8 cellular contexts compared by ENCODE assay signal in the genomic region with DNA sequence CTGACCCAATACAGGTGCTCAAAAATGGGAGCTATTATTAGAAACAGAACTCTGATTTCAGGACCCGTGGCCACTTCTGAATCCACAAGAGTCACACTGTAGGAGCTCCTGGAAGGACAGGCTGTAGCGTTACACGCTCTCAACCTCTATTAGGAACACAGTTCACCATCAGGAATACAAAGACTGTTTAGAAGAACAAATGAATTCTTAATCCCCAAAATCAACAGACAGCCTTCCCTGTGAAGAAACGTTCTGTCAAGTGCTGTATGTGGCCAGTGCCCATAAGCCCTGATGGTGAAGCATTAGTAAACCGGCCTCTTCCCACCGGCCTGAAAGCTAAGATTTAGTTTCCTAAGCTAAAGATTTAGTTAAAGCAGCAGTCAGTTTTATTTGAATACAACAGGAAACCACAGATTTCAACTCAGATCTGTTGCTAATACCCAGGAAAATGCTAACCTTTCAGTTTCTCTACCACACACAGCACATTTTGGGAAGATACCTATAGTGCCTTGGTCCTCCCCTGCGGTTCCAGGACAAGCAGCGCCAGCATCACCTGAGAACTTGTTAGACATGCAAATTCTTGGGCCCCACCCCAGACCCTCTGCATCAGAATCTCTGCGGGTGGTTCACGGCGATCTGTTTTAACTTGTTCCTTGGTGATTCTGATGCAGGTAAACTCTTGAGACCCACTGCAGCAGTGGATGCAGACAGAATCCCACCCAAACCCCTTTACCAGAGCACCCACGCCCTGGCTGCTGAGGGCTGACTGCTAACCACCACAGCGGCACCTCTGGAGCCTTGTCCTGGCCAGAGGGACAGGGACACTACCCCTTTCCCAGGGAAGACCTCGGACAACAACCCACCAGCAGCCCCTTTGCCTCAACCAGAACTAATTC. TPM values are rescaled to one million over a fixed set of nuclear protein-coding genes. Genes with fewer than 3 reads are reported as not detected.
DNase-seq lines count a peak whose midpoint lies in the region; ATAC-seq and TF ChIP-seq lines count a peak whose summit lies in the region.

No MANE protein-coding gene starts in this region.

- no peaks in the 10 kb centered on the region for H3K27me3 Mint-ChIP-seq in activated CD4-positive, alpha-beta memory T cell treated with anti-CD3 and anti-CD28 coated beads for 36 hours

- TF ChIP-seq CTCF in osteoblast (IDR thresholded peaks at IDR 0.05; ENCODE audit: extremely low read depth, low read depth, low read length): no peak

- no peak overlapping the region for H3K4me3 Mint-ChIP-seq in activated CD4-positive, alpha-beta memory T cell treated with anti-CD3 and anti-CD28 coated beads for 36 hours

- POLR2A ChIA-PET in activated CD4-positive, alpha-beta memory T cell treated with anti-CD3 and anti-CD28 coated beads for 36 hours (lab: Charles Lee): no interaction called here

- H3K79me2 ChIP-seq in osteoblast (ENCODE audit: insufficient read depth, low read length): no peaks in the 10 kb centered on the region

- no peaks in the 10 kb centered on the region for H3K36me3 Mint-ChIP-seq in activated CD4-positive, alpha-beta memory T cell treated with anti-CD3 and anti-CD28 coated beads for 36 hours

- H3K9me3 ChIP-seq in osteoblast (ENCODE audit: low read depth, low read length): no peaks in the 10 kb centered on the region

- no peak overlapping the region for H3K4me3 ChIP-seq in osteoblast (ENCODE audit: insufficient read depth, low read length)

- peak; percentile 66 for ATAC-seq in HG02798 (IDR thresholded peaks at IDR 0.05; ENCODE audit: poor library complexity, unreplicated experiment)

- peak; percentile 25 for DNase-seq in activated CD4-positive, alpha-beta T cell treated with anti-CD3 and anti-CD28 coated beads for 48 hours
- no peak for DNase-seq in activated CD4-positive, alpha-beta T cell treated with anti-CD3 and anti-CD28 coated beads, Interleukin-2, amount 50 U/mL, for 1 hour
- peak; percentile 47 for DNase-seq in activated CD4-positive, alpha-beta memory T cell treated with anti-CD3 and anti-CD28 coated beads for 36 hours
- peak; percentile 11 for DNase-seq in osteoblast (ENCODE audit: insufficient read length, low spot score, missing footprints)
- DNase-seq in midbrain (lab: John Stamatoyannopoulos, UW): no peak
- DNase-seq in HCEC 1CT: no peak
- DNase-seq in nucleus accumbens (lab: John Stamatoyannopoulos, UW): no peak

- H3K27me3 ChIP-seq in osteoblast (ENCODE audit: insufficient read depth, low read length): no peaks in the 10 kb centered on the region

- intact Hi-C loops in activated CD4-positive, alpha-beta memory T cell treated with anti-CD3 and anti-CD28 coated beads for 36 hours (cut with micrococcal nuclease): loop anchor here (5.0 kb wide), 1 partner anchor 56 kb away; a partner anchor contains a TSS

- H3K9me3 Mint-ChIP-seq in activated CD4-positive, alpha-beta memory T cell treated with anti-CD3 and anti-CD28 coated beads for 36 hours: no peaks in the 10 kb centered on the region

- no peak overlapping the region for H3K27ac Mint-ChIP-seq in activated CD4-positive, alpha-beta memory T cell treated with anti-CD3 and anti-CD28 coated beads for 36 hours

- H3K4me1 Mint-ChIP-seq in activated CD4-positive, alpha-beta memory T cell treated with anti-CD3 and anti-CD28 coated beads for 36 hours (ENCODE audit: low read depth): peaks cover 35% of the 10 kb centered on the region

- no peaks in the 10 kb centered on the region for H4K20me1 ChIP-seq in osteoblast (ENCODE audit: insufficient read depth, low read length)

- no peak overlapping the region for H2AFZ ChIP-seq in osteoblast (ENCODE audit: low read length)

- no peak overlapping the region for H3K4me2 ChIP-seq in osteoblast (ENCODE audit: insufficient read depth, low read length)

- CTCF ChIA-PET in activated CD4-positive, alpha-beta memory T cell treated with anti-CD3 and anti-CD28 coated beads for 36 hours (lab: Charles Lee): interaction anchor here (0.7 to 0.9 kb wide), 2 partner anchors 18 to 82 kb away, joined by 3 read pairs; no protein-coding TSS in a partner anchor

- H3K36me3 ChIP-seq in osteoblast (ENCODE audit: insufficient read depth, low read length): no peaks in the 10 kb centered on the region

- H3K4me1 ChIP-seq in osteoblast (ENCODE audit: insufficient read depth, low read length): peaks cover 15% of the 10 kb centered on the region

- no peak overlapping the region for H3K27ac ChIP-seq in osteoblast (ENCODE audit: low read depth, low read length)

RNA-seq across cellular contexts. Expression of a gene that starts 33.4 kb away (rescaled TPM):
- 10 to 100 TPM; 15.7 to 20.5 TPM for total RNA-seq in activated CD4-positive, alpha-beta memory T cell treated with anti-CD3 and anti-CD28 coated beads for 36 hours
- 12.3 and 14.1 TPM in 2 replicates for total RNA-seq in osteoblast

RNA-seq across cellular contexts. Expression of a gene that starts 53.9 kb away (rescaled TPM):
- 1 to 10 TPM; 4.4 to 4.5 TPM for total RNA-seq in activated CD4-positive, alpha-beta memory T cell treated with anti-CD3 and anti-CD28 coated beads for 36 hours
- 3.2 and 3.6 TPM in 2 replicates for total RNA-seq in osteoblast

Comparison
In these comparisons a context has a peak if more than half of its experiments do, and no peak if none do; other contexts are left out.
1. DNase-seq: peak in activated CD4-positive, alpha-beta T cell treated with anti-CD3 and anti-CD28 coated beads for 48 hours (single experiment), activated CD4-positive, alpha-beta memory T cell treated with anti-CD3 and anti-CD28 coated beads for 36 hours (single experiment) and osteoblast (single experiment); none in activated CD4-positive, alpha-beta T cell treated with anti-CD3 and anti-CD28 coated beads, Interleukin-2, amount 50 U/mL, for 1 hour (single experiment), midbrain (single experiment), HCEC 1CT (single experiment) and nucleus accumbens (0 of 56).